Comparison of ENCODE assay signal across 2 cellular contexts in the genomic region with DNA sequence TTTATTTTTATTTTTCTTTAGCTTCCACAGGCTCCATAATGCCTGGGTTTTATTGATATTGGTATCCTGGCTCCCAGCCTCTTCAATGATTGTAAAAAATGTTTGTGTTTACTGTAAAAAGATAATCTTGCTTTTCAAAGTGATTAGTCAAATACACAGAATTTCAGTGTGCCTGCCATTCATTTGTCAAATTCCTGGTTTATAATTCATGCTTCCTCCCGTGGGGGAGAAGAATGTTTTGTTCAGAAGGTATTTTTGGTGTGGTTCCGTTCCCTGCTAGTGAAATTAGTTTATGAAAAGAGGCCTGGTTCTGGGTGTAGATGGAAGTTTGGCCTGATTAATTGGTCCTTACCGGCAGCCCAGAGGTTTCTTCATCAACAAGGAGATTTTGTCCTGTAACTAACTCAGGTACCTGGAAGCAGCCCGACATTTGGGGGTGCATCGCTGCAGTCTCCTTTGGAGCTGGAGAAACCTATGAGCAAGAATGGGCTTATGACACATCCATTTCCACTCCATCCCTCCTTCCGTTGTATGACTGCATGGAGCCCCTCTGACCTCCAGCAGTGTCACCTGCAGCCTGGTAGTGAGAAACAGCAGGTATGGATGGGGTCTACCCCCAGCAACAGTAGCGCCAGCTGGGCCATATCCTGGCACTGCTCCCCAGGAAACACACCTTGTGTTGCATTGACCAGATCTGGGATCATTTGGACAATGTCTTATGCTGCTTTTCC.
A peak's percentile ranks its signal among the peaks of the same experiment; 100 is the strongest.
TF ChIP-seq lines count a peak whose summit lies in the region.

No MANE protein-coding gene starts in this region.

TF ChIP-seq in SK-N-SH, 30 proteins besides CTCF, POLR2A, EP300 and RAD21 (continued from another document):
- TF ChIP-seq, protein P1, sequence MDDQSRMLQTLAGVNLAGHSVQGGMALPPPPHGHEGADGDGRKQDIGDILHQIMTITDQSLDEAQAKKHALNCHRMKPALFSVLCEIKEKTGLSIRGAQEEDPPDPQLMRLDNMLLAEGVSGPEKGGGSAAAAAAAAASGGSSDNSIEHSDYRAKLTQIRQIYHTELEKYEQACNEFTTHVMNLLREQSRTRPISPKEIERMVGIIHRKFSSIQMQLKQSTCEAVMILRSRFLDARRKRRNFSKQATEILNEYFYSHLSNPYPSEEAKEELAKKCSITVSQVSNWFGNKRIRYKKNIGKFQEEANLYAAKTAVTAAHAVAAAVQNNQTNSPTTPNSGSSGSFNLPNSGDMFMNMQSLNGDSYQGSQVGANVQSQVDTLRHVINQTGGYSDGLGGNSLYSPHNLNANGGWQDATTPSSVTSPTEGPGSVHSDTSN (IDR thresholded peaks at IDR 0.05), result peak; percentile 46; the same call in 1 of the 2 replicates

TF ChIP-seq in SK-N-SH treated with all-trans-retinoic acid at 6 μM for 48 hours, 23 proteins besides CTCF, POLR2A, EP300 and RAD21 (continued from another document):
- TF ChIP-seq, protein P2, sequence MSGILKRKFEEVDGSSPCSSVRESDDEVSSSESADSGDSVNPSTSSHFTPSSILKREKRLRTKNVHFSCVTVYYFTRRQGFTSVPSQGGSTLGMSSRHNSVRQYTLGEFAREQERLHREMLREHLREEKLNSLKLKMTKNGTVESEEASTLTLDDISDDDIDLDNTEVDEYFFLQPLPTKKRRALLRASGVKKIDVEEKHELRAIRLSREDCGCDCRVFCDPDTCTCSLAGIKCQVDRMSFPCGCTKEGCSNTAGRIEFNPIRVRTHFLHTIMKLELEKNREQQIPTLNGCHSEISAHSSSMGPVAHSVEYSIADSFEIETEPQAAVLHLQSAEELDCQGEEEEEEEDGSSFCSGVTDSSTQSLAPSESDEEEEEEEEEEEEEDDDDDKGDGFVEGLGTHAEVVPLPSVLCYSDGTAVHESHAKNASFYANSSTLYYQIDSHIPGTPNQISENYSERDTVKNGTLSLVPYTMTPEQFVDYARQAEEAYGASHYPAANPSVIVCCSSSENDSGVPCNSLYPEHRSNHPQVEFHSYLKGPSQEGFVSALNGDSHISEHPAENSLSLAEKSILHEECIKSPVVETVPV (CRISPR knock-in tag; IDR thresholded peaks at IDR 0.05), result no peak
- TF ChIP-seq, protein P3, sequence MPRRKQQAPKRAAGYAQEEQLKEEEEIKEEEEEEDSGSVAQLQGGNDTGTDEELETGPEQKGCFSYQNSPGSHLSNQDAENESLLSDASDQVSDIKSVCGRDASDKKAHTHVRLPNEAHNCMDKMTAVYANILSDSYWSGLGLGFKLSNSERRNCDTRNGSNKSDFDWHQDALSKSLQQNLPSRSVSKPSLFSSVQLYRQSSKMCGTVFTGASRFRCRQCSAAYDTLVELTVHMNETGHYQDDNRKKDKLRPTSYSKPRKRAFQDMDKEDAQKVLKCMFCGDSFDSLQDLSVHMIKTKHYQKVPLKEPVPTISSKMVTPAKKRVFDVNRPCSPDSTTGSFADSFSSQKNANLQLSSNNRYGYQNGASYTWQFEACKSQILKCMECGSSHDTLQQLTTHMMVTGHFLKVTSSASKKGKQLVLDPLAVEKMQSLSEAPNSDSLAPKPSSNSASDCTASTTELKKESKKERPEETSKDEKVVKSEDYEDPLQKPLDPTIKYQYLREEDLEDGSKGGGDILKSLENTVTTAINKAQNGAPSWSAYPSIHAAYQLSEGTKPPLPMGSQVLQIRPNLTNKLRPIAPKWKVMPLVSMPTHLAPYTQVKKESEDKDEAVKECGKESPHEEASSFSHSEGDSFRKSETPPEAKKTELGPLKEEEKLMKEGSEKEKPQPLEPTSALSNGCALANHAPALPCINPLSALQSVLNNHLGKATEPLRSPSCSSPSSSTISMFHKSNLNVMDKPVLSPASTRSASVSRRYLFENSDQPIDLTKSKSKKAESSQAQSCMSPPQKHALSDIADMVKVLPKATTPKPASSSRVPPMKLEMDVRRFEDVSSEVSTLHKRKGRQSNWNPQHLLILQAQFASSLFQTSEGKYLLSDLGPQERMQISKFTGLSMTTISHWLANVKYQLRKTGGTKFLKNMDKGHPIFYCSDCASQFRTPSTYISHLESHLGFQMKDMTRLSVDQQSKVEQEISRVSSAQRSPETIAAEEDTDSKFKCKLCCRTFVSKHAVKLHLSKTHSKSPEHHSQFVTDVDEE (CRISPR knock-in tag; IDR thresholded peaks at IDR 0.05), result no peak
- TF ChIP-seq ARNTL (CRISPR knock-in tag; IDR thresholded peaks at IDR 0.05; ENCODE audit: borderline replicate concordance, low read depth), result no peak
- no peak for TF ChIP-seq SNAI2 (CRISPR knock-in tag; IDR thresholded peaks at IDR 0.05)
- TF ChIP-seq GLIS3 (CRISPR knock-in tag; IDR thresholded peaks at IDR 0.05), result no peak
- TF ChIP-seq ISL1 (CRISPR knock-in tag; IDR thresholded peaks at IDR 0.05), result no peak
- TF ChIP-seq PATZ1 (CRISPR knock-in tag; IDR thresholded peaks at IDR 0.05; ENCODE audit: borderline replicate concordance), result no peak
- TF ChIP-seq ZFP30 (CRISPR knock-in tag; IDR thresholded peaks at IDR 0.05), result no peak
- no peak for TF ChIP-seq OSR1 (CRISPR knock-in tag; IDR thresholded peaks at IDR 0.05)
